In the genomic region with DNA sequence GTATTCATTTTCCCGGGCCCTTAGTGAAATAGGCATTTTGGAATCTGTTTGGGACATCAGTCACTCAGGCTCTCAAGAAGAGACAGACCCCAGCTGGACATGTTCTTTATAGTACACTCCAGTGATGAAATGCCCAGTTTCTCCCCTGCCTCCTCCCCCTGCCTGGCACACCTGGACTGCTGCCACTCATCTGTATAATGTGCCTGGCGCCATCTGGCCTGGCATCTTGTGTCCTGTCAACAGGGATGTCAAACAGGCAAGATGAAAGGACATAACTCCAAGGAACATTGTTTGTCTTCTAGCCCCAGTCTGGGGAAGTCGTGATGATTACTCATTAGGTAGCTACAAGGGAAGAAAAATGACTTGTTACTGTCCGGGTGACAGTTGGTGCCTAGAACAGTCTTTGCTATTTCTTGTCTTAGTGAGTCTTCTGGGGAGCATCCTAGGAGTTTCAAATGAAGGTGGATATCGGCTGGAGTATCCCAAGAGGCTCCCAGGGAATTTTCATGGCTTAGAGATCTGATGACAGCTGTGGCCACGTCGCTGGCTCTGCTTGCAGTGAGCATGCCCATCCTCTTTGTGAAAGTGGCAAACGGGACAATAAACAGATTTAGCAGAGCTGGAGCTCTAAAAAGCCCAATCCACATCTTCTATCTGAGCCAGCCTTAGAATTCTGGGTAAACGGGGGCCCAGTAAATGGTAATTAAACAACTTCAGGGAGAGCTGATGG, we compare ENCODE assay signal across 17 cellular contexts.
"Had no signal": no experiment of that assay in that cellular context is flagged by ENCODE, and none has a peak within 500 bp of the region (broad histone marks: within the 10 kb centered on the region; RNA-seq: fewer than 3 reads in every experiment).

No MANE protein-coding gene starts in this region.

- H3K4me1 ChIP-seq: adrenal gland, gastroesophageal sphincter, tibial artery had no signal

- H3K36me3 ChIP-seq: adrenal gland, gastroesophageal sphincter, neutrophil, tibial artery, vagina had no signal

- H3K27ac Mint-ChIP-seq: activated naive CD4-positive, alpha-beta T cell treated with anti-CD3 and anti-CD28 coated beads, Interleukin-2, amount 10 ng/mL, durations not matched to agents 7 days and 5 days; activated T-helper 2 cell treated with anti-CD3 and anti-CD28 coated beads, Interferon-gamma antibody, Interleukin-2, Interleukin-4, amounts not matched to agents 10 μg/mL and 5 μg/mL and 100 μg/mL, durations not matched to agents 14 hours and 24 hours and 36 hours; naive thymus-derived CD4-positive, alpha-beta T cell had no signal

- H3K4me1 Mint-ChIP-seq: activated naive CD4-positive, alpha-beta T cell treated with anti-CD3 and anti-CD28 coated beads, Interleukin-2, amount 10 ng/mL, durations not matched to agents 7 days and 5 days; naive thymus-derived CD4-positive, alpha-beta T cell had no signal

- H3K9me3 Mint-ChIP-seq: activated naive CD4-positive, alpha-beta T cell treated with anti-CD3 and anti-CD28 coated beads, Interleukin-2, amount 10 ng/mL, durations not matched to agents 7 days and 5 days; activated T-helper 2 cell treated with anti-CD3 and anti-CD28 coated beads, Interferon-gamma antibody, Interleukin-2, Interleukin-4, amounts not matched to agents 10 μg/mL and 5 μg/mL and 100 μg/mL, durations not matched to agents 14 hours and 24 hours and 36 hours had no signal

- H3K36me3 Mint-ChIP-seq: activated naive CD4-positive, alpha-beta T cell treated with anti-CD3 and anti-CD28 coated beads, Interleukin-2, amount 10 ng/mL, durations not matched to agents 7 days and 5 days; naive thymus-derived CD4-positive, alpha-beta T cell had no signal

- DNase-seq: activated CD4-positive, alpha-beta T cell treated with anti-CD3 and anti-CD28 coated beads, Interleukin-2, amount 50 U/mL, for 1 hour; activated naive CD4-positive, alpha-beta T cell treated with anti-CD3 and anti-CD28 coated beads, Interleukin-2, amount 10 ng/mL, durations not matched to agents 7 days and 5 days; activated T-cell treated with anti-CD3 and anti-CD28 coated beads for 4 hours; adrenal gland; body of pancreas; central memory CD4-positive, alpha-beta T cell; cortex of kidney; effector CD8-positive, alpha-beta T cell; midbrain; naive thymus-derived CD4-positive, alpha-beta T cell; posterior cingulate gyrus; tibial artery had no signal

- ATAC-seq: body of pancreas; gastroesophageal sphincter; naive thymus-derived CD4-positive, alpha-beta T cell had no signal

- H3K27me3 ChIP-seq: adrenal gland, body of pancreas, gastroesophageal sphincter, neutrophil, tibial artery, vagina had no signal

- H3K9me3 ChIP-seq: adrenal gland, body of pancreas, gastroesophageal sphincter, neutrophil, tibial artery, vagina had no signal

- H3K4me3 ChIP-seq: adrenal gland, body of pancreas, gastroesophageal sphincter, skin epidermis, tibial artery, vagina had no signal

- H3K4me3 Mint-ChIP-seq: activated naive CD4-positive, alpha-beta T cell treated with anti-CD3 and anti-CD28 coated beads, Interleukin-2, amount 10 ng/mL, durations not matched to agents 7 days and 5 days; naive thymus-derived CD4-positive, alpha-beta T cell had no signal
